ENCODE assay signal across 8 cellular contexts in the genomic region with DNA sequence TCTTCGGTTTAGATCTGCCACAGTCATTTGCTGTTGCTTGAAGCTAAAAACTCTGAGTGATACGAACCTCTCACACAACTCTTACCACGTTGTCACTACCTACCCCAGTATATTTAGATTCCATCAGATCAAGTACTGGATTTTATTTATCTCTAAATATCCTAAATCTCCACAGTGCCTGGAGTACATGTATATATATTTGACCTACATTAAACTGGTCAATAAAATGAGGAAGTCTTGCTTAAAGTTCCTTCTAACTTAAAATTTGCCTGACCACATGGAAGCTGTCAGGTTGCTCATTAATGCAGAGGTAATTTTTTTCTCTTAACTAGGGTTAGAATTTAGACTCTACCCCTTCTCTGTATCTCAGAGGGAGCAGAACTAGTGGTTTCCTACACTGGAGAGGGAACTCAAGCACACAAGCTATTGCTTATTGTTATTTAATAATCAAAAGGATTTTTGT. TPM values are rescaled to one million over a fixed set of nuclear protein-coding genes. Genes with fewer than 3 reads are reported as not detected.
A peak's percentile ranks its signal among the peaks of the same experiment; 100 is the strongest.
DNase-seq lines count a peak whose midpoint lies in the region; ATAC-seq and TF ChIP-seq lines count a peak whose summit lies in the region.

No MANE protein-coding gene starts in this region.

- peak; percentile 67 for DNase-seq in NCI-H526 treated with DMSO at 0.1 percent for 48 hours (lab: John Stamatoyannopoulos, UW)
- DNase-seq in memory B cell (ENCODE audit: low spot score in 2 of 2), result no peak
- no peak for DNase-seq in SHP77 treated with DMSO at 0.1 percent for 48 hours (lab: John Stamatoyannopoulos, UW)
- no peak for DNase-seq in activated CD4-positive, alpha-beta T cell treated with anti-CD3 and anti-CD28 coated beads, Interleukin-2, amount 50 U/mL, for 1 hour
- no peak for DNase-seq in omental fat pad (ENCODE audit: low spot score)
- no peak for DNase-seq in activated naive CD4-positive, alpha-beta T cell treated with anti-CD3 and anti-CD28 coated beads, Interleukin-2, amount 50 U/mL, for 16 hours

- H3K9me3 Mint-ChIP-seq in memory B cell, result no peaks in the 10 kb centered on the region

- H3K4me3 Mint-ChIP-seq in memory B cell, result peak overlapping the region; percentile 71

- H3K27me3 Mint-ChIP-seq in memory B cell, result no peaks in the 10 kb centered on the region

- peak overlapping the region; percentile 95 for H3K27ac ChIP-seq in DOHH2 (ENCODE audit: low read depth, low read length)

- H3K27ac Mint-ChIP-seq in memory B cell, result peak overlapping the region; percentile 97

- H3K36me3 ChIP-seq in DOHH2 (ENCODE audit: control insufficient read depth, low read length), result no peaks in the 10 kb centered on the region

- H3F3A ChIP-seq in DOHH2 (ENCODE audit: control insufficient read depth, insufficient read depth), result peaks cover 34% of the 10 kb centered on the region

- H3K27me3 ChIP-seq in DOHH2 (ENCODE audit: control insufficient read depth, low read length), result no peaks in the 10 kb centered on the region

- H3K4me3 ChIP-seq in DOHH2 (ENCODE audit: low read length), result peak overlapping the region; percentile 76

- no peaks in the 10 kb centered on the region for H3K9me3 ChIP-seq in DOHH2 (ENCODE audit: control insufficient read depth, insufficient read depth, low read length)

- TF ChIP-seq CTCF in DOHH2 (IDR thresholded peaks at IDR 0.05; ENCODE audit: low read depth, low read length, poor library complexity, severe bottlenecking) (no peak), omental fat pad (IDR thresholded peaks at IDR 0.05) (no peak)

- no peaks in the 10 kb centered on the region for H3K9me2 ChIP-seq in DOHH2 (replicated peaks; ENCODE audit: control insufficient read depth, low read length)

- H4K20me1 ChIP-seq in DOHH2 (ENCODE audit: control insufficient read depth, insufficient read depth, low read depth, low read length), result no peaks in the 10 kb centered on the region

- peaks cover 16% of the 10 kb centered on the region for H3K79me2 ChIP-seq in DOHH2 (ENCODE audit: control insufficient read depth, low read length)

- H3K4me1 ChIP-seq in DOHH2 (ENCODE audit: control insufficient read depth, low read length), result peaks cover 61% of the 10 kb centered on the region

- peak overlapping the region; percentile 92 for H3K4me2 ChIP-seq in DOHH2 (ENCODE audit: low read length)

- H3K36me3 Mint-ChIP-seq in memory B cell, result no peaks in the 10 kb centered on the region

- peaks cover 38% of the 10 kb centered on the region for H3K4me1 Mint-ChIP-seq in memory B cell

- ATAC-seq in GM21723 (IDR thresholded peaks at IDR 0.05; ENCODE audit: unreplicated experiment) (peak; percentile 10), memory B cell (ENCODE audit: low read depth) (peak; percentile 13), omental fat pad (ENCODE audit: low FRiP score) (no peak)

RNA-seq across cellular contexts. Expression of a gene that starts 3.1 kb away (rescaled TPM):
- total RNA-seq in omental fat pad, result 1 to 10 TPM in 3 of 4 donors, under 1 TPM in 1; 0.46 to 5.8 (median 3.2) TPM
